Comparison of ENCODE assay signal across 8 cellular contexts in the genomic region with DNA sequence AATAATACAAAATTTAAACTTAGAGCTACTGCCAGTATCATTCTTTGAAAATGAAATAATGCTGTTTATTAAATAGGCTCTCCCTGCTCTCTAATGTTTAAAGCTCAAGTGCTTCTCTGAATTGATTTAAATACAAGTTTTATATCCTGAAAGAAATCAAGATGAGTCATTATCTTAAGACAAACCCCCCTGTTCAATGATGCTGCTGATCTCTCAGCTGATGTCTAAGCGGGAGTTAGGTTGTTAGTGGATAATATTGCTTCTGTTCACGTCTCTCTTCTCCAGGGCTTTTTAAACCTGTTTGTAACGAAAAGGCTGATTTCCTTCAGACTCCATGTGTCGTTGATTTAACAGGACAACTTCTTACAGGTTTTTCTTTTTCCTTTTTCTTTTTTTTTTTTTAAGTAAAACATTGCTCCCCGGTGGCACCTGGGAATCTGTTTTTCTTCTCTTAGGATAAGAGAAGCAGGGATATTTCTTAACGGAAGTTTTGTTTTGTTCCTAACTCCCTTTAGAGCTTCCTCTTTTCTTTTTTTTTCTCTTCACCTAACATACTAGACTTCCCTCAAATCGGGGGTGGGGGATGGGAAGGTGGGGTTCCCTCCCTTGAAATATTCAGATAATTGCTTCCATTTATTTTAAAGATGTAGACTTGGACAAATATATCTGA. TPM values are rescaled to one million over a fixed set of nuclear protein-coding genes. Genes with fewer than 3 reads are reported as not detected.
DNase-seq lines count a peak whose midpoint lies in the region; ATAC-seq and TF ChIP-seq lines count a peak whose summit lies in the region.

No MANE protein-coding gene starts in this region.

- H3K27ac Mint-ChIP-seq in activated CD4-positive, alpha-beta T cell treated with anti-CD3 and anti-CD28 coated beads for 36 hours, result no peak overlapping the region

- CTCF ChIA-PET in activated CD4-positive, alpha-beta T cell treated with anti-CD3 and anti-CD28 coated beads for 36 hours (lab: Charles Lee), result interaction anchor here (0.6 to 3.9 kb wide), 28 partner anchors 9 to 677 kb away, joined by 3 to 126 read pairs (median 4); partner anchors contain the start of gene NOS2

- no peak for TF ChIP-seq POLR2A in esophagus muscularis mucosa (IDR thresholded peaks at IDR 0.05; ENCODE audit: low read depth)

- H3K27me3 Mint-ChIP-seq in activated CD4-positive, alpha-beta T cell treated with anti-CD3 and anti-CD28 coated beads for 36 hours, result peaks cover 18% of the 10 kb centered on the region

- H3K9me3 ChIP-seq in esophagus muscularis mucosa, result no peaks in the 10 kb centered on the region

- no peak for DNase-seq in activated CD4-positive, alpha-beta T cell treated with anti-CD3 and anti-CD28 coated beads for 36 hours
- DNase-seq in activated CD4-positive, alpha-beta T cell treated with anti-CD3 and anti-CD28 coated beads, Interleukin-2, amount 50 U/mL, for 4 hours, result no peak
- DNase-seq in SKM-1 treated with dmso at 0.1 percent for 144 hours (lab: John Stamatoyannopoulos, UW; ENCODE audit: unreplicated experiment), result peak; percentile 16
- no peak for DNase-seq in esophagus muscularis mucosa (ENCODE audit: extremely low spot score)
- DNase-seq in superior temporal gyrus (ENCODE audit: extremely low spot score), result peak; percentile 74

- ATAC-seq in activated CD4-positive, alpha-beta T cell treated with anti-CD3 and anti-CD28 coated beads for 36 hours, result no peak
- no peak for ATAC-seq in GM18868 (IDR thresholded peaks at IDR 0.05; ENCODE audit: unreplicated experiment)
- ATAC-seq in GM18858 (IDR thresholded peaks at IDR 0.05; ENCODE audit: unreplicated experiment), result no peak
- ATAC-seq in HG03039 (IDR thresholded peaks at IDR 0.05; ENCODE audit: unreplicated experiment), result no peak

- intact Hi-C loops in activated CD4-positive, alpha-beta T cell treated with anti-CD3 and anti-CD28 coated beads for 36 hours (cut with DNase I, micrococcal nuclease), result loop anchor here (1.0 to 10.0 kb wide), 8 partner anchors 86 to 597 kb away; partner anchors contain the start of genes NLK (in 1 of the 2) and TMEM97 (in 1 of the 2)
- intact Hi-C loops in esophagus muscularis mucosa (cut with DNase I), result loop anchor here (5.0 to 10.0 kb wide), 2 partner anchors 87 to 151 kb away; partner anchors contain the start of gene NLK

- TF ChIP-seq CTCF in esophagus muscularis mucosa (IDR thresholded peaks at IDR 0.05), result no peak

- H3K36me3 Mint-ChIP-seq in activated CD4-positive, alpha-beta T cell treated with anti-CD3 and anti-CD28 coated beads for 36 hours (ENCODE audit: low read depth), result no peaks in the 10 kb centered on the region

- H3K9me3 Mint-ChIP-seq in activated CD4-positive, alpha-beta T cell treated with anti-CD3 and anti-CD28 coated beads for 36 hours (ENCODE audit: low read depth), result no peaks in the 10 kb centered on the region

- peaks cover 2 to 31% (median 24%) of the 10 kb centered on the region in 4 donors for H3K4me1 ChIP-seq in esophagus muscularis mucosa

- H3K36me3 ChIP-seq in esophagus muscularis mucosa, result no peaks in the 10 kb centered on the region

- peaks cover 17% of the 10 kb centered on the region for H3K4me1 Mint-ChIP-seq in activated CD4-positive, alpha-beta T cell treated with anti-CD3 and anti-CD28 coated beads for 36 hours

- 34% methylated on average over 7 of the region's 7 CpGs for WGBS in esophagus muscularis mucosa

- peak overlapping the region; percentile 76 for H3K4me3 Mint-ChIP-seq in activated CD4-positive, alpha-beta T cell treated with anti-CD3 and anti-CD28 coated beads for 36 hours

- peak overlapping the region; percentile 69 to 89 (median 80) for H3K4me3 ChIP-seq in esophagus muscularis mucosa

- POLR2A ChIA-PET in activated CD4-positive, alpha-beta T cell treated with anti-CD3 and anti-CD28 coated beads for 36 hours (lab: Charles Lee), result interaction anchor here (0.6 to 1.1 kb wide), 2 partner anchors 104 to 147 kb away, joined by 3 to 5 read pairs; no protein-coding TSS in a partner anchor

- peak overlapping the region in 2 of 4 donors; percentile 84 for H3K27ac ChIP-seq in esophagus muscularis mucosa (replicated peaks in 1 of 4)

- TF ChIP-seq EP300 in esophagus muscularis mucosa (IDR thresholded peaks at IDR 0.05), result no peak

- H3K27me3 ChIP-seq in esophagus muscularis mucosa, result peaks cover 0 to 15% (median 0%) of the 10 kb centered on the region in 4 donors

RNA-seq across cellular contexts. Expression of gene LYRM9, which starts 0.8 kb away (rescaled TPM):
- total RNA-seq in activated CD4-positive, alpha-beta T cell treated with anti-CD3 and anti-CD28 coated beads for 36 hours, result 1 to 10 TPM; 5.9 to 6.3 TPM
- total RNA-seq in esophagus muscularis mucosa, result 10 to 100 TPM in 3 of 4 donors, 1 to 10 TPM in 1; 5.0 to 21.6 (median 16.7) TPM

Comparison
In these comparisons a context has a peak if more than half of its experiments do, and no peak if none do; other contexts are left out.
1. DNase-seq: peak in SKM-1 treated with dmso at 0.1 percent for 144 hours (single experiment) and superior temporal gyrus (single experiment); none in activated CD4-positive, alpha-beta T cell treated with anti-CD3 and anti-CD28 coated beads for 36 hours (single experiment), activated CD4-positive, alpha-beta T cell treated with anti-CD3 and anti-CD28 coated beads, Interleukin-2, amount 50 U/mL, for 4 hours (0 of 2) and esophagus muscularis mucosa (single experiment).